30 cellular contexts compared by ENCODE assay signal in genomic region chr1:204729516-204729915, GRCh38. TPM values are rescaled to one million over a fixed set of nuclear protein-coding genes. Genes with fewer than 3 reads are reported as not detected.
DNase-seq lines count a peak whose midpoint lies in the region; ATAC-seq, FAIRE-seq and TF ChIP-seq lines count a peak whose summit lies in the region.
"Had no signal": no experiment of that assay in that cellular context is flagged by ENCODE, and none has a peak within 500 bp of the region (broad histone marks: within the 10 kb centered on the region; RNA-seq: fewer than 3 reads in every experiment).

No MANE protein-coding gene starts in this region.

- no peaks in the 10 kb centered on the region for H3K9me1 ChIP-seq in K562 (ENCODE audit: control insufficient read depth, insufficient read depth, low read length)

- 30% methylated on average over 7 of the region's 7 CpGs for WGBS in K562 (ENCODE audit: insufficient coverage, low coverage, missing lambda C conversion rate)
- WGBS in mesendoderm (ENCODE audit: extremely low coverage, insufficient coverage, low lambda C conversion rate) = no CpG with 5 or more reads among the region's 7 CpGs
- 97% methylated on average over 7 of the region's 7 CpGs for WGBS in smooth muscle cell (ENCODE audit: low lambda C conversion rate)

- no TSS peak for BruUV-seq in K562 (replicated peaks; lab: Mats Ljungman, UMichigan)

- no peaks in the 10 kb centered on the region for H3K36me3 Mint-ChIP-seq in activated T-helper 1 cell treated with anti-CD3 and anti-CD28 coated beads, Interleukin-12 subunit alpha, Interleukin-12 subunit beta, Interleukin-2, Interleukin-4 antibody, amounts not matched to agents 30 ng/mL and 10 ng/mL and 1 ng/mL, durations not matched to agents 14 hours and 24 hours and 36 hours (ENCODE audit: low read depth)
- H3K36me3 Mint-ChIP-seq: CD14-positive monocyte; CD4-positive, alpha-beta memory T cell; CD4-positive, CD25-positive, alpha-beta regulatory T cell; CD8-positive, alpha-beta memory T cell had no signal

- no peak overlapping the region for H2BK5ac ChIP-seq in mesendoderm (ENCODE audit: low read length)

- no peaks in the 10 kb centered on the region for H3F3A ChIP-seq in smooth muscle cell (ENCODE audit: low read depth)

- H3K36me3 ChIP-seq in HEK293 (ENCODE audit: control insufficient read depth in 2 of 2, insufficient read depth in 1 of 2, low read length in 2 of 2) (no peaks in the 10 kb centered on the region), K562 (ENCODE audit: control insufficient read depth, insufficient read depth, low read length) (no peaks in the 10 kb centered on the region), mesendoderm (ENCODE audit: control insufficient read depth, insufficient read depth, low read length) (no peaks in the 10 kb centered on the region), smooth muscle cell (ENCODE audit: low read depth) (no peaks in the 10 kb centered on the region)
- H3K36me3 ChIP-seq: BE2C, BLaER1 had no signal

- H3K79me2 ChIP-seq in K562 (ENCODE audit: control insufficient read depth, insufficient read depth, low read length) (no peaks in the 10 kb centered on the region), mesendoderm (ENCODE audit: control insufficient read depth, insufficient read depth, low read length) (no peaks in the 10 kb centered on the region), smooth muscle cell (ENCODE audit: low read depth) (no peaks in the 10 kb centered on the region)

- DNase-seq in K562 (ENCODE audit: extremely low read depth in 1 of 4, low spot score in 3 of 4) (no peak), mesendoderm (no peak), ureter (ENCODE audit: low spot score) (peak; percentile 14), NCI-H128 (lab: John Stamatoyannopoulos, UW; ENCODE audit: unreplicated experiment) (no peak), smooth muscle cell (lab: John Stamatoyannopoulos, UW; ENCODE audit: unreplicated experiment) (no peak)
- DNase-seq in activated T-helper 1 cell treated with anti-CD3 and anti-CD28 coated beads, Interleukin-12 subunit alpha, Interleukin-12 subunit beta, Interleukin-2, Interleukin-4 antibody, amounts not matched to agents 30 ng/mL and 10 ng/mL and 1 ng/mL, durations not matched to agents 14 hours and 24 hours and 36 hours (ENCODE audit: low spot score) = no peak
- DNase-seq: 8988T; ACHN; BE2C; C1 segment of cervical spinal cord; CD4-positive, alpha-beta memory T cell; CD4-positive, CD25-positive, alpha-beta regulatory T cell; CD8-positive, alpha-beta memory T cell; COR-L47; DMS 273 treated with DMSO at 0.1 percent for 48 hours; DMS153; DMS53; DMS79; DND-41; EL; GDM1 had no signal

- peaks cover 2% of the 10 kb centered on the region for H3K4me1 ChIP-seq in HEK293 (ENCODE audit: control insufficient read depth, insufficient read depth, low read length)
- H3K4me1 ChIP-seq in K562 (replicated peaks in 1 of 2; ENCODE audit: control insufficient read depth in 2 of 2, insufficient read depth in 2 of 2, low read length in 2 of 2) = no peaks in the 10 kb centered on the region; a peak in 3 of 5 replicates
- peaks cover 15% of the 10 kb centered on the region for H3K4me1 ChIP-seq in mesendoderm (ENCODE audit: control insufficient read depth, low read depth, low read length)
- H3K4me1 ChIP-seq in smooth muscle cell (ENCODE audit: low read depth) = no peaks in the 10 kb centered on the region
- H3K4me1 ChIP-seq: BE2C, BLaER1 had no signal

- H3K4me3 Mint-ChIP-seq in activated T-helper 1 cell treated with anti-CD3 and anti-CD28 coated beads, Interleukin-12 subunit alpha, Interleukin-12 subunit beta, Interleukin-2, Interleukin-4 antibody, amounts not matched to agents 30 ng/mL and 10 ng/mL and 1 ng/mL, durations not matched to agents 14 hours and 24 hours and 36 hours = no peak overlapping the region
- H3K4me3 Mint-ChIP-seq: CD4-positive, alpha-beta memory T cell; CD4-positive, CD25-positive, alpha-beta regulatory T cell; CD8-positive, alpha-beta memory T cell had no signal

- no peak overlapping the region for H3K18ac ChIP-seq in mesendoderm (ENCODE audit: low read length)

- H3K27me3 ChIP-seq in K562 (ENCODE audit: control insufficient read depth in 2 of 2, insufficient read depth in 2 of 2, low read length in 2 of 2) (peaks cover 9 to 48% of the 10 kb centered on the region in 2 experiments), mesendoderm (ENCODE audit: insufficient read depth, low read length, poor library complexity) (no peaks in the 10 kb centered on the region), smooth muscle cell (ENCODE audit: low read depth) (peaks cover 20% of the 10 kb centered on the region)
- H3K27me3 ChIP-seq: BE2C, BLaER1 had no signal

- H2BK120ac ChIP-seq in mesendoderm (ENCODE audit: low read depth, low read length) = no peak overlapping the region

- no peak for TF ChIP-seq POLR2A in K562 (conservative IDR thresholded peaks at IDR 0.05)

- CTCF ChIA-PET in HEK293 (lab: Yijun Ruan, JAX) (interaction anchor here (0.6 to 3.4 kb wide), 2 partner anchors 17 to 35 kb away, joined by 6 to 14 read pairs; no protein-coding TSS in a partner anchor), K562 (lab: Yijun Ruan, JAX; ENCODE audit: low intra/inter-chr PET ratio) (no interaction called here)

- TF ChIP-seq RAD21 in K562 (CRISPR knock-in tag; conservative IDR thresholded peaks at IDR 0.05 in 1 of 2, IDR thresholded peaks at IDR 0.05 in 1 of 2) = no peak

- H4K8ac ChIP-seq in mesendoderm (ENCODE audit: low read depth, low read length) = no peak overlapping the region

- H3K9ac ChIP-seq in K562 (ENCODE audit: insufficient read depth in 1 of 2, low read depth in 2 of 2, low read length in 2 of 2) (no peak overlapping the region), mesendoderm (ENCODE audit: low read length) (no peak overlapping the region), smooth muscle cell (ENCODE audit: low read depth) (no peak overlapping the region)
- H3K9ac ChIP-seq: BLaER1 had no signal

- in situ Hi-C loops in K562 (cut with MboI) = no loop called here

- H3K9me3 ChIP-seq in HEK293 (ENCODE audit: control insufficient read depth, insufficient read depth, low read depth, low read length) (no peaks in the 10 kb centered on the region), K562 (replicated peaks; ENCODE audit: control insufficient read depth, insufficient read depth, low read depth, low read length) (no peaks in the 10 kb centered on the region), smooth muscle cell (replicated peaks; ENCODE audit: low read depth) (no peaks in the 10 kb centered on the region)
- H3K9me3 ChIP-seq: BE2C, BLaER1 had no signal

- H3K4ac ChIP-seq in mesendoderm (ENCODE audit: low read depth, low read length) = no peak overlapping the region

- H2BK15ac ChIP-seq in mesendoderm (replicated peaks; ENCODE audit: low read depth) = no peak overlapping the region

- H2AFZ ChIP-seq in K562 (ENCODE audit: low read depth, low read length) (no peak overlapping the region), smooth muscle cell (ENCODE audit: low read depth) (no peak overlapping the region)

- no peak overlapping the region for H3K27ac ChIP-seq in HEK293 (ENCODE audit: extremely low read depth, low read depth, low read length)
- H3K27ac ChIP-seq in K562 (ENCODE audit: extremely low read depth, low read depth, low read length) = no peak overlapping the region
- no peak overlapping the region for H3K27ac ChIP-seq in mesendoderm (ENCODE audit: low read depth, low read length)
- no peak overlapping the region for H3K27ac ChIP-seq in smooth muscle cell (ENCODE audit: low read depth)
- H3K27ac ChIP-seq: BLaER1 had no signal

- H3K9me3 Mint-ChIP-seq in activated T-helper 1 cell treated with anti-CD3 and anti-CD28 coated beads, Interleukin-12 subunit alpha, Interleukin-12 subunit beta, Interleukin-2, Interleukin-4 antibody, amounts not matched to agents 30 ng/mL and 10 ng/mL and 1 ng/mL, durations not matched to agents 14 hours and 24 hours and 36 hours = no peaks in the 10 kb centered on the region
- H3K9me3 Mint-ChIP-seq: CD4-positive, alpha-beta memory T cell; CD8-positive, alpha-beta memory T cell had no signal

- no peaks in the 10 kb centered on the region for H3K79me1 ChIP-seq in mesendoderm (ENCODE audit: low read length)

- no peak overlapping the region for H3K27ac Mint-ChIP-seq in activated T-helper 1 cell treated with anti-CD3 and anti-CD28 coated beads, Interleukin-12 subunit alpha, Interleukin-12 subunit beta, Interleukin-2, Interleukin-4 antibody, amounts not matched to agents 30 ng/mL and 10 ng/mL and 1 ng/mL, durations not matched to agents 14 hours and 24 hours and 36 hours
- H3K27ac Mint-ChIP-seq: CD14-positive monocyte; CD4-positive, alpha-beta memory T cell; CD4-positive, CD25-positive, alpha-beta regulatory T cell; CD8-positive, alpha-beta memory T cell had no signal

- no peak for ATAC-seq in K562
- ATAC-seq: GM12878 had no signal

- POLR2A ChIA-PET in HEK293 (lab: Yijun Ruan, JAX) = no interaction called here
- POLR2A ChIA-PET in K562 (lab: Yijun Ruan, JAX) = interaction anchor here (1.0 kb wide), 1 partner anchor 33 kb away, joined by 3 read pairs; no protein-coding TSS in a partner anchor

- TF ChIP-seq CTCF in HEK293 (tag by site-specific recombination; IDR thresholded peaks at IDR 0.05) (no peak), K562 (IDR thresholded peaks at IDR 0.05 in 2 of 3, conservative IDR thresholded peaks at IDR 0.05 in 1 of 3; ENCODE audit: insufficient read depth in 2 of 3, low read depth in 1 of 3, low read length in 3 of 3) (no peak), smooth muscle cell (IDR thresholded peaks at IDR 0.05; ENCODE audit: borderline replicate concordance, insufficient read depth, poor library complexity, severe bottlenecking) (no peak)

- peak overlapping the region; percentile 36 for H3K56ac ChIP-seq in mesendoderm (ENCODE audit: low read length)

- TF ChIP-seq EP300 in K562 (IDR thresholded peaks at IDR 0.05; ENCODE audit: low read length) = no peak

- H3K27me3 Mint-ChIP-seq in activated T-helper 1 cell treated with anti-CD3 and anti-CD28 coated beads, Interleukin-12 subunit alpha, Interleukin-12 subunit beta, Interleukin-2, Interleukin-4 antibody, amounts not matched to agents 30 ng/mL and 10 ng/mL and 1 ng/mL, durations not matched to agents 14 hours and 24 hours and 36 hours (ENCODE audit: insufficient read depth) = peaks cover 14% of the 10 kb centered on the region

- H3K23ac ChIP-seq in mesendoderm (ENCODE audit: low read length) = no peak overlapping the region

- peaks cover 10% of the 10 kb centered on the region for H3K4me1 Mint-ChIP-seq in activated T-helper 1 cell treated with anti-CD3 and anti-CD28 coated beads, Interleukin-12 subunit alpha, Interleukin-12 subunit beta, Interleukin-2, Interleukin-4 antibody, amounts not matched to agents 30 ng/mL and 10 ng/mL and 1 ng/mL, durations not matched to agents 14 hours and 24 hours and 36 hours (ENCODE audit: low read depth)
- H3K4me1 Mint-ChIP-seq: CD14-positive monocyte; CD4-positive, alpha-beta memory T cell; CD4-positive, CD25-positive, alpha-beta regulatory T cell; CD8-positive, alpha-beta memory T cell had no signal

- H4K20me1 ChIP-seq in K562 (replicated peaks; ENCODE audit: control insufficient read depth, insufficient read depth, low read length) (no peaks in the 10 kb centered on the region), smooth muscle cell (ENCODE audit: low read depth) (no peaks in the 10 kb centered on the region)
- H4K20me1 ChIP-seq: BLaER1 had no signal

- no peak overlapping the region for H2AK5ac ChIP-seq in mesendoderm (ENCODE audit: low read length)

- intact Hi-C loops in K562 (cut with micrococcal nuclease) = no loop called here
- intact Hi-C loops in activated T-helper 1 cell treated with anti-CD3 and anti-CD28 coated beads, Interleukin-12 subunit alpha, Interleukin-12 subunit beta, Interleukin-2, Interleukin-4 antibody, amounts not matched to agents 30 ng/mL and 10 ng/mL and 1 ng/mL, durations not matched to agents 14 hours and 24 hours and 36 hours (cut with micrococcal nuclease) = no loop called here

- no peak overlapping the region for H4K5ac ChIP-seq in mesendoderm (ENCODE audit: low read length)

- H3K4me2 ChIP-seq in K562 (ENCODE audit: insufficient read depth, low read length) (no peak overlapping the region), mesendoderm (ENCODE audit: low read length) (no peak overlapping the region), smooth muscle cell (no peak overlapping the region)
- H3K4me2 ChIP-seq: BLaER1 had no signal

- FAIRE-seq in K562 (lab: Jason Lieb, UNC) = no peak
- FAIRE-seq: A204.1, GM12878, GM12892, GM18507 had no signal

- H3K4me3 ChIP-seq in HEK293 (ENCODE audit: low read depth, low read length) (no peak overlapping the region), K562 (no peak overlapping the region), mesendoderm (ENCODE audit: low read length) (no peak overlapping the region), smooth muscle cell (no peak overlapping the region)
- H3K4me3 ChIP-seq: BLaER1, GM12878 had no signal

RNA-seq across cellular contexts. Expression of gene LRRN2, which starts 44.0 kb away (rescaled TPM):
- 0.09 TPM in 1 of 2 replicates, not detected in the other for total RNA-seq in K562 (2011; cell fraction: chromatin; rRNA removed; ENCODE audit: low replicate concordance)
- total RNA-seq in K562 (2011; cell fraction: nucleolus; rRNA removed) = 0.17 TPM in 1 of 2 replicates, not detected in the other
- not detected in 2 replicates for total RNA-seq in K562 (2011; cell fraction: nucleoplasm; rRNA removed)
- total RNA-seq in K562 (2014; rRNA removed) (0.05 TPM in 1 of 2 replicates, not detected in the other), K562 (2014; rRNA removed; fragmentation: Illumina TruSeq; extraction: Trizol) (not detected in 2 replicates), K562 (2015; rRNA removed; fragmentation: Illumina TruSeq; extraction: Trizol) (not detected in 2 replicates), K562 (2021) (not detected in 2 replicates), ureter (2.1 TPM), smooth muscle cell (1.2 and 1.3 TPM in 2 replicates)
- polyA plus RNA-seq in K562 (2011; rRNA removed) (not detected in 2 replicates), K562 (2014; fragmentation: Illumina TruSeq; extraction: Trizol) (0.06 TPM in 1 of 2 replicates, not detected in the other), K562 (2014; fragmentation: Nextera tagmentation; extraction: Ambion mirVana) (not detected), K562 (2014; rRNA removed) (not detected in 2 replicates), smooth muscle cell (0.83 and 2.4 TPM in 2 replicates)
- polyA plus RNA-seq in K562 (2011; cell fraction: cytosol; rRNA removed) = 0.36 TPM in 1 of 2 replicates, not detected in the other
- polyA plus RNA-seq in K562 (2011; cell fraction: nucleus; rRNA removed) = not detected in 2 replicates
- 0.03 and 0.08 TPM in 2 replicates for polyA plus RNA-seq in K562 (2012)
- polyA minus RNA-seq in K562 (2011; rRNA and poly(A)+ RNA removed) = not detected in 2 replicates
- not detected in 2 replicates for polyA minus RNA-seq in K562 (2011; cell fraction: cytosol; rRNA and poly(A)+ RNA removed)
- polyA minus RNA-seq in K562 (2011; cell fraction: nucleus; rRNA and poly(A)+ RNA removed) = not detected in 2 replicates
- polyA plus RNA-seq in mesendoderm (2013, experiment 1 of 2) = 26.7 TPM
- 26.5 TPM for polyA plus RNA-seq in mesendoderm (2013, experiment 2 of 2)
- not detected in 2 replicates for total RNA-seq in activated T-helper 1 cell treated with anti-CD3 and anti-CD28 coated beads, Interleukin-12 subunit alpha, Interleukin-12 subunit beta, Interleukin-2, Interleukin-4 antibody, amounts not matched to agents 30 ng/mL and 10 ng/mL and 1 ng/mL, durations not matched to agents 14 hours and 24 hours and 36 hours
- total RNA-seq: A673; CD4-positive, alpha-beta memory T cell; CD4-positive, CD25-positive, alpha-beta regulatory T cell; CD8-positive, alpha-beta memory T cell; GM12878 had no signal
- polyA plus RNA-seq: AG04450; CD14-positive monocyte; CD4-positive, alpha-beta memory T cell; CD8-positive, alpha-beta memory T cell; GM12878 had no signal
